In genomic region chr7:101972627-101973026, GRCh38 we compare ENCODE assay signal across 13 cellular contexts.
"Had no signal": no experiment of that assay in that cellular context is flagged by ENCODE, and none has a peak within 500 bp of the region (broad histone marks: within the 10 kb centered on the region; RNA-seq: fewer than 3 reads in every experiment).

No MANE protein-coding gene starts in this region.

- H3K27me3 ChIP-seq: foreskin keratinocyte, neutrophil, suprapubic skin had no signal

- H3K4me3 ChIP-seq: smooth muscle cell, suprapubic skin had no signal

- ATAC-seq: activated CD4-positive, CD25-positive, alpha-beta regulatory T cell treated with anti-CD3 and anti-CD28 coated beads, Interleukin-2, amount 50 U/mL, for 24 hours; activated T-helper 17 cell treated with anti-CD3 and anti-CD28 coated beads, Interleukin-2, amount 50 U/mL, for 72 hours; foreskin keratinocyte; left colon had no signal

- DNase-seq: activated CD4-positive, alpha-beta T cell treated with anti-CD3 and anti-CD28 coated beads, Interleukin-2, amount 50 U/mL, for 4 hours; activated naive CD4-positive, alpha-beta T cell treated with Interleukin-2 at 50 U/mL for 16 hours; anterior cingulate cortex; effector memory CD4-positive, alpha-beta T cell; foreskin keratinocyte; left colon; trophoblast cell had no signal

- H3K27ac ChIP-seq: foreskin keratinocyte, neutrophil, parathyroid adenoma, suprapubic skin had no signal

- H3K9me3 ChIP-seq: neutrophil, suprapubic skin had no signal

- H3K4me1 ChIP-seq: foreskin keratinocyte, parathyroid adenoma, suprapubic skin had no signal

- H3K36me3 ChIP-seq: suprapubic skin had no signal

- H3K4me2 ChIP-seq: smooth muscle cell had no signal
